18 cellular contexts compared by ENCODE assay signal in the genomic region with DNA sequence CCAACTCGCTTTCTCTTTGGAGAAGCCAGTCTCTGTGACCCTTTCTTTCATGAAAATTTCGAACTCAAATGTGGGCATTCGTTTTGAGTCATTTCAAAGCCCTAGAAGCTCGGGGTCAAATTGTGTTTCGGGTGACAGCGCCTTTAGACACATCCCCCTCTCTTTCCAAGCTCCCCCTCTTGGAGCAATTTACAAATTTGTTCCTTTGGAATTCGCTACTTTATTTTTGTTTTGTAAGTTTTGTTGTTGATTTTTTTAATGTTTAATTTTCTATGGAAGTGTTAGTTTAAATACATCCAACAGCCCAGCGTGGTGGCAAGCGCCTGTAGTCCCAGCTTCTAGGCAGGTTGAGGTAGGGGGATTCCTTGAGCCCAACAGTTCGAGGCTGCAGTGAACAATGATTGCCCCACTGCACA. TPM values are rescaled to one million over a fixed set of nuclear protein-coding genes. Genes with fewer than 3 reads are reported as not detected.
A peak's percentile ranks its signal among the peaks of the same experiment; 100 is the strongest.
DNase-seq lines count a peak whose midpoint lies in the region; ATAC-seq and TF ChIP-seq lines count a peak whose summit lies in the region.
"Had no signal": no experiment of that assay in that cellular context is flagged by ENCODE, and none has a peak within 500 bp of the region (broad histone marks: within the 10 kb centered on the region; RNA-seq: fewer than 3 reads in every experiment).

No MANE protein-coding gene starts in this region.

- H3K27me3 ChIP-seq in stomach = peaks cover 3 to 70% (median 61%) of the 10 kb centered on the region in 3 donors

- no peak for DNase-seq in activated T-cell treated with anti-CD3 and anti-CD28 coated beads, Interleukin-2, amount 50 U/mL, for 24 hours
- DNase-seq in activated T-cell treated with anti-CD3 and anti-CD28 coated beads, Interleukin-2, amount 50 U/mL, for 4 hours = no peak
- DNase-seq in activated B cell treated with CpG ODN at 0.5 μM for 24 hours (no peak), left kidney (ENCODE audit: low read depth, low spot score) (peak; percentile 30), stomach (no peak), midbrain (lab: John Stamatoyannopoulos, UW) (no peak), NOMO-1 treated with DMSO at 0.1 percent for 48 hours (lab: John Stamatoyannopoulos, UW; ENCODE audit: unreplicated experiment) (no peak)
- DNase-seq: ACHN; activated CD4-positive, alpha-beta memory T cell treated with anti-CD3 and anti-CD28 coated beads, Interleukin-2, amount 10 ng/mL, durations not matched to agents 7 days and 5 days; activated naive CD4-positive, alpha-beta T cell; effector memory CD4-positive, alpha-beta T cell; mammary epithelial cell; NCI-H1417 treated with DMSO at 0.1 percent for 48 hours; NCI-H2227 treated with DMSO at 0.1 percent for 48 hours; SHP77 treated with DMSO at 0.1 percent for 48 hours had no signal

- TF ChIP-seq EP300 in stomach (IDR thresholded peaks at IDR 0.05) = no peak

- peaks cover 49% of the 10 kb centered on the region for H3K4me1 Mint-ChIP-seq in activated T-cell treated with anti-CD3 and anti-CD28 coated beads, Interleukin-2, amount 50 U/mL, for 24 hours (ENCODE audit: low read depth)
- peaks cover 38% of the 10 kb centered on the region for H3K4me1 Mint-ChIP-seq in activated T-cell treated with anti-CD3 and anti-CD28 coated beads, Interleukin-2, amount 50 U/mL, for 4 hours (ENCODE audit: low read depth)
- peaks cover 41% of the 10 kb centered on the region for H3K4me1 Mint-ChIP-seq in activated B cell treated with CpG ODN at 0.5 μM for 24 hours

- peaks cover 39 to 78% (median 60%) of the 10 kb centered on the region in 4 donors for H3K4me1 ChIP-seq in stomach

- H3K9me3 ChIP-seq in stomach = no peaks in the 10 kb centered on the region

- H3K36me3 ChIP-seq in stomach = no peaks in the 10 kb centered on the region
- H3K36me3 ChIP-seq: cardiac muscle cell had no signal

- H3K36me3 Mint-ChIP-seq in activated T-cell treated with anti-CD3 and anti-CD28 coated beads, Interleukin-2, amount 50 U/mL, for 24 hours (ENCODE audit: low read depth) = no peaks in the 10 kb centered on the region
- H3K36me3 Mint-ChIP-seq in activated T-cell treated with anti-CD3 and anti-CD28 coated beads, Interleukin-2, amount 50 U/mL, for 4 hours (ENCODE audit: insufficient read depth) = no peaks in the 10 kb centered on the region
- no peaks in the 10 kb centered on the region for H3K36me3 Mint-ChIP-seq in activated B cell treated with CpG ODN at 0.5 μM for 24 hours (ENCODE audit: low read depth)

- no peak overlapping the region for H3K27ac Mint-ChIP-seq in activated T-cell treated with anti-CD3 and anti-CD28 coated beads, Interleukin-2, amount 50 U/mL, for 24 hours
- H3K27ac Mint-ChIP-seq in activated B cell treated with CpG ODN at 0.5 μM for 24 hours = no peak overlapping the region
- H3K27ac Mint-ChIP-seq: activated CD4-positive, alpha-beta memory T cell treated with anti-CD3 and anti-CD28 coated beads, Interleukin-2, amount 10 ng/mL, durations not matched to agents 7 days and 5 days had no signal

- no peak for ATAC-seq in activated T-cell treated with anti-CD3 and anti-CD28 coated beads, Interleukin-2, amount 50 U/mL, for 4 hours
- no peak for ATAC-seq in activated B cell treated with CpG ODN at 0.5 μM for 24 hours (ENCODE audit: low read depth)
- ATAC-seq in HG02870 (IDR thresholded peaks at IDR 0.05; ENCODE audit: unreplicated experiment) = no peak

- WGBS in stomach, 5 donors = 17 to 24% (median 21%) methylated on average over 10 of the region's 10 CpGs

- TF ChIP-seq CTCF in activated B cell treated with CpG ODN at 0.5 μM for 24 hours (IDR thresholded peaks at IDR 0.05) = no peak
- TF ChIP-seq CTCF in stomach (IDR thresholded peaks at IDR 0.05) = no peak

- intact Hi-C loops in activated B cell treated with CpG ODN at 0.5 μM for 24 hours (cut with micrococcal nuclease) (loop anchor here (2.0 to 5.0 kb wide), 3 partner anchors 207 to 1082 kb away; a partner anchor contains a TSS), stomach (cut with DNase I; ENCODE audit: low total_unique reads) (no loop called here)

- POLR2A ChIA-PET in activated B cell treated with CpG ODN at 0.5 μM for 24 hours (lab: Charles Lee) = interaction anchor here (0.7 kb wide), 1 partner anchor 868 kb away, joined by 4 read pairs; no protein-coding TSS in a partner anchor

- H3K9me3 Mint-ChIP-seq in activated T-cell treated with anti-CD3 and anti-CD28 coated beads, Interleukin-2, amount 50 U/mL, for 24 hours = no peaks in the 10 kb centered on the region
- no peaks in the 10 kb centered on the region for H3K9me3 Mint-ChIP-seq in activated T-cell treated with anti-CD3 and anti-CD28 coated beads, Interleukin-2, amount 50 U/mL, for 4 hours
- H3K9me3 Mint-ChIP-seq in activated B cell treated with CpG ODN at 0.5 μM for 24 hours = no peaks in the 10 kb centered on the region
- H3K9me3 Mint-ChIP-seq: activated CD4-positive, alpha-beta memory T cell treated with anti-CD3 and anti-CD28 coated beads, Interleukin-2, amount 10 ng/mL, durations not matched to agents 7 days and 5 days had no signal

- H3K4me3 ChIP-seq in stomach = peak overlapping the region; percentile 46 to 52 (median 50)
- H3K4me3 ChIP-seq: cardiac muscle cell had no signal

- CTCF ChIA-PET in activated B cell treated with CpG ODN at 0.5 μM for 24 hours (lab: Charles Lee) = interaction anchor here (0.8 to 1.0 kb wide), 2 partner anchors 273 to 277 kb away, joined by 3 read pairs; no protein-coding TSS in a partner anchor

- no peak for TF ChIP-seq POLR2A in stomach (IDR thresholded peaks at IDR 0.05)

- H3K27ac ChIP-seq in stomach = peak overlapping the region in 4 of 5 donors; percentile 83 to 90 (median 86)
- H3K27ac ChIP-seq: cardiac muscle cell had no signal

- H3K4me3 Mint-ChIP-seq in activated T-cell treated with anti-CD3 and anti-CD28 coated beads, Interleukin-2, amount 50 U/mL, for 24 hours = peak overlapping the region; percentile 53
- no peak overlapping the region for H3K4me3 Mint-ChIP-seq in activated T-cell treated with anti-CD3 and anti-CD28 coated beads, Interleukin-2, amount 50 U/mL, for 4 hours
- peak overlapping the region; percentile 72 for H3K4me3 Mint-ChIP-seq in activated B cell treated with CpG ODN at 0.5 μM for 24 hours
- H3K4me3 Mint-ChIP-seq: activated CD4-positive, alpha-beta memory T cell treated with anti-CD3 and anti-CD28 coated beads, Interleukin-2, amount 10 ng/mL, durations not matched to agents 7 days and 5 days had no signal

- H3K27me3 Mint-ChIP-seq in activated T-cell treated with anti-CD3 and anti-CD28 coated beads, Interleukin-2, amount 50 U/mL, for 24 hours = peaks cover 78% of the 10 kb centered on the region
- peaks cover 68% of the 10 kb centered on the region for H3K27me3 Mint-ChIP-seq in activated T-cell treated with anti-CD3 and anti-CD28 coated beads, Interleukin-2, amount 50 U/mL, for 4 hours (ENCODE audit: low read depth)
- peaks cover 54% of the 10 kb centered on the region for H3K27me3 Mint-ChIP-seq in activated B cell treated with CpG ODN at 0.5 μM for 24 hours

RNA-seq across cellular contexts. Expression of a gene that starts 4.6 kb away (rescaled TPM):
- not detected for total RNA-seq in activated T-cell treated with anti-CD3 and anti-CD28 coated beads, Interleukin-2, amount 50 U/mL, for 4 hours
- total RNA-seq in activated B cell treated with CpG ODN at 0.5 μM for 24 hours = not detected in 2 replicates
- 100 to 1,000 TPM in 1 of 5 donors, 10 to 100 TPM in 3, not detected in 1; 42.0 to 213 (median 70.4) TPM for total RNA-seq in stomach
- polyA plus RNA-seq in stomach = 100 to 1,000 TPM; 141 to 256 (median 151) TPM
- total RNA-seq: fibroblast of villous mesenchyme, mammary epithelial cell had no signal
